ENCODE assay signal across 39 cellular contexts in genomic region chr3:190909908-190910307, GRCh38. TPM values are rescaled to one million over a fixed set of nuclear protein-coding genes. Genes with fewer than 3 reads are reported as not detected.
"Had no signal": no experiment of that assay in that cellular context is flagged by ENCODE, and none has a peak within 500 bp of the region (broad histone marks: within the 10 kb centered on the region; RNA-seq: fewer than 3 reads in every experiment).

No MANE protein-coding gene starts in this region.

- H3K27ac Mint-ChIP-seq: activated naive CD4-positive, alpha-beta T cell treated with anti-CD3 and anti-CD28 coated beads for 36 hours; activated naive CD4-positive, alpha-beta T cell treated with anti-CD3 and anti-CD28 coated beads, Interleukin-2, amount 10 ng/mL, durations not matched to agents 7 days and 5 days; activated naive CD4-positive, alpha-beta T cell treated with anti-CD3 and anti-CD28 coated beads, Interleukin-2, amount 50 U/mL, for 24 hours; activated naive CD4-positive, alpha-beta T cell treated with anti-CD3 and anti-CD28 coated beads, Interleukin-2, amount 50 U/mL, for 72 hours; activated naive CD8-positive, alpha-beta T cell; activated naive CD8-positive, alpha-beta T cell treated with anti-CD3 and anti-CD28 coated beads for 36 hours; activated naive CD8-positive, alpha-beta T cell treated with anti-CD3 and anti-CD28 coated beads, Interleukin-2, amount 10 ng/mL, durations not matched to agents 7 days and 5 days; activated naive CD8-positive, alpha-beta T cell treated with anti-CD3 and anti-CD28 coated beads, Interleukin-2, amount 50 U/mL, for 24 hours; activated T-cell treated with anti-CD3 and anti-CD28 coated beads, Interleukin-2, amount 50 U/mL, for 24 hours; activated T-cell treated with anti-CD3 and anti-CD28 coated beads, Interleukin-2, amount 50 U/mL, for 72 hours; activated T-helper 1 cell treated with anti-CD3 and anti-CD28 coated beads, Interleukin-12 subunit alpha, Interleukin-12 subunit beta, Interleukin-2, Interleukin-4 antibody, amounts not matched to agents 30 ng/mL and 10 ng/mL and 1 ng/mL, durations not matched to agents 14 hours and 24 hours and 36 hours; activated T-helper 17 cell treated with anti-CD3 and anti-CD28 coated beads, Interleukin-2, amount 50 U/mL, for 72 hours; activated T-helper 2 cell treated with anti-CD3 and anti-CD28 coated beads, Interferon-gamma antibody, Interleukin-2, Interleukin-4, amounts not matched to agents 10 μg/mL and 5 μg/mL and 100 μg/mL, durations not matched to agents 14 hours and 24 hours and 36 hours; brain had no signal

- DNase-seq: activated effector memory CD4-positive, alpha-beta T cell treated with anti-CD3 and anti-CD28 coated beads, Interleukin-2, amount 50 U/mL, for 16 hours; activated effector memory CD4-positive, alpha-beta T cell treated with Interleukin-2 at 50 U/mL for 16 hours; activated gamma-delta T cell; activated gamma-delta T cell treated with Interleukin-2 at 50 U/mL for 16 hours; activated naive CD4-positive, alpha-beta T cell; activated naive CD4-positive, alpha-beta T cell treated with anti-CD3 and anti-CD28 coated beads for 36 hours; activated naive CD4-positive, alpha-beta T cell treated with anti-CD3 and anti-CD28 coated beads, Interleukin-2, amount 10 ng/mL, durations not matched to agents 7 days and 5 days; activated naive CD4-positive, alpha-beta T cell treated with anti-CD3 and anti-CD28 coated beads, Interleukin-2, amount 50 U/mL, for 16 hours; activated naive CD4-positive, alpha-beta T cell treated with Interleukin-2 at 50 U/mL for 16 hours; activated naive CD8-positive, alpha-beta T cell treated with anti-CD3 and anti-CD28 coated beads for 36 hours; activated naive CD8-positive, alpha-beta T cell treated with anti-CD3 and anti-CD28 coated beads, Interleukin-2, amount 10 ng/mL, durations not matched to agents 7 days and 5 days; activated naive CD8-positive, alpha-beta T cell treated with anti-CD3 and anti-CD28 coated beads, Interleukin-2, amount 50 U/mL, for 24 hours; activated T-cell treated with anti-CD3 and anti-CD28 coated beads for 4 hours; activated T-cell treated with anti-CD3 and anti-CD28 coated beads, Interleukin-2, amount 50 U/mL, for 1 hour; activated T-cell treated with anti-CD3 and anti-CD28 coated beads, Interleukin-2, amount 50 U/mL, for 24 hours; activated T-cell treated with anti-CD3 and anti-CD28 coated beads, Interleukin-2, amount 50 U/mL, for 4 hours; activated T-cell treated with anti-CD3 and anti-CD28 coated beads, Interleukin-2, amount 50 U/mL, for 48 hours; activated T-cell treated with anti-CD3 and anti-CD28 coated beads, Interleukin-2, amount 50 U/mL, for 72 hours; adrenal gland; amniotic stem cell; amygdala; anterior cingulate cortex; aorta; body of pancreas; brain microvascular endothelial cell; caudate nucleus; central memory CD4-positive, alpha-beta T cell; cerebellar nuclear complex had no signal

- H3K27ac ChIP-seq: adrenal gland, ascending aorta, body of pancreas, brain microvascular endothelial cell, breast epithelium, cardiac muscle cell had no signal

- H3K4me3 ChIP-seq: adrenal gland, ascending aorta, body of pancreas, breast epithelium, cardiac muscle cell had no signal

- H3K9me3 Mint-ChIP-seq: activated naive CD8-positive, alpha-beta T cell treated with anti-CD3 and anti-CD28 coated beads, Interleukin-2, amount 10 ng/mL, durations not matched to agents 7 days and 5 days; activated naive CD8-positive, alpha-beta T cell treated with anti-CD3 and anti-CD28 coated beads, Interleukin-2, amount 50 U/mL, for 24 hours; activated T-helper 1 cell treated with anti-CD3 and anti-CD28 coated beads, Interleukin-12 subunit alpha, Interleukin-12 subunit beta, Interleukin-2, Interleukin-4 antibody, amounts not matched to agents 30 ng/mL and 10 ng/mL and 1 ng/mL, durations not matched to agents 14 hours and 24 hours and 36 hours; activated T-helper 2 cell treated with anti-CD3 and anti-CD28 coated beads, Interferon-gamma antibody, Interleukin-2, Interleukin-4, amounts not matched to agents 10 μg/mL and 5 μg/mL and 100 μg/mL, durations not matched to agents 14 hours and 24 hours and 36 hours had no signal

- H3K36me3 ChIP-seq: adrenal gland, ascending aorta, brain microvascular endothelial cell, breast epithelium, cardiac muscle cell had no signal

- H3K4me1 Mint-ChIP-seq: activated naive CD4-positive, alpha-beta T cell treated with anti-CD3 and anti-CD28 coated beads, Interleukin-2, amount 10 ng/mL, durations not matched to agents 7 days and 5 days; activated naive CD4-positive, alpha-beta T cell treated with anti-CD3 and anti-CD28 coated beads, Interleukin-2, amount 50 U/mL, for 24 hours; activated naive CD8-positive, alpha-beta T cell treated with anti-CD3 and anti-CD28 coated beads for 36 hours; activated naive CD8-positive, alpha-beta T cell treated with anti-CD3 and anti-CD28 coated beads, Interleukin-2, amount 10 ng/mL, durations not matched to agents 7 days and 5 days; activated naive CD8-positive, alpha-beta T cell treated with anti-CD3 and anti-CD28 coated beads, Interleukin-2, amount 50 U/mL, for 24 hours; activated T-helper 17 cell treated with anti-CD3 and anti-CD28 coated beads, Interleukin-2, amount 50 U/mL, for 72 hours; central memory CD8-positive, alpha-beta T cell had no signal

- H3K36me3 Mint-ChIP-seq: activated naive CD4-positive, alpha-beta T cell treated with anti-CD3 and anti-CD28 coated beads, Interleukin-2, amount 10 ng/mL, durations not matched to agents 7 days and 5 days; activated naive CD4-positive, alpha-beta T cell treated with anti-CD3 and anti-CD28 coated beads, Interleukin-2, amount 50 U/mL, for 24 hours; activated naive CD8-positive, alpha-beta T cell; activated naive CD8-positive, alpha-beta T cell treated with anti-CD3 and anti-CD28 coated beads for 36 hours; activated naive CD8-positive, alpha-beta T cell treated with anti-CD3 and anti-CD28 coated beads, Interleukin-2, amount 10 ng/mL, durations not matched to agents 7 days and 5 days; brain had no signal

- H3K4me3 Mint-ChIP-seq: activated naive CD4-positive, alpha-beta T cell treated with anti-CD3 and anti-CD28 coated beads for 36 hours; activated naive CD4-positive, alpha-beta T cell treated with anti-CD3 and anti-CD28 coated beads, Interleukin-2, amount 10 ng/mL, durations not matched to agents 7 days and 5 days; activated naive CD4-positive, alpha-beta T cell treated with anti-CD3 and anti-CD28 coated beads, Interleukin-2, amount 50 U/mL, for 24 hours; activated naive CD8-positive, alpha-beta T cell; activated naive CD8-positive, alpha-beta T cell treated with anti-CD3 and anti-CD28 coated beads for 36 hours; activated naive CD8-positive, alpha-beta T cell treated with anti-CD3 and anti-CD28 coated beads, Interleukin-2, amount 10 ng/mL, durations not matched to agents 7 days and 5 days; activated naive CD8-positive, alpha-beta T cell treated with anti-CD3 and anti-CD28 coated beads, Interleukin-2, amount 50 U/mL, for 24 hours; activated T-cell treated with anti-CD3 and anti-CD28 coated beads, Interleukin-2, amount 50 U/mL, for 24 hours; activated T-cell treated with anti-CD3 and anti-CD28 coated beads, Interleukin-2, amount 50 U/mL, for 4 hours; activated T-cell treated with anti-CD3 and anti-CD28 coated beads, Interleukin-2, amount 50 U/mL, for 72 hours; activated T-helper 1 cell treated with anti-CD3 and anti-CD28 coated beads, Interleukin-12 subunit alpha, Interleukin-12 subunit beta, Interleukin-2, Interleukin-4 antibody, amounts not matched to agents 30 ng/mL and 10 ng/mL and 1 ng/mL, durations not matched to agents 14 hours and 24 hours and 36 hours; activated T-helper 17 cell treated with anti-CD3 and anti-CD28 coated beads, Interleukin-2, amount 50 U/mL, for 72 hours; brain; central memory CD8-positive, alpha-beta T cell had no signal

- H3K9me3 ChIP-seq: adrenal gland, ascending aorta, body of pancreas, breast epithelium had no signal

- H3K27me3 Mint-ChIP-seq: activated naive CD4-positive, alpha-beta T cell treated with anti-CD3 and anti-CD28 coated beads, Interleukin-2, amount 10 ng/mL, durations not matched to agents 7 days and 5 days; activated naive CD4-positive, alpha-beta T cell treated with anti-CD3 and anti-CD28 coated beads, Interleukin-2, amount 50 U/mL, for 24 hours; activated naive CD8-positive, alpha-beta T cell; activated naive CD8-positive, alpha-beta T cell treated with anti-CD3 and anti-CD28 coated beads for 36 hours; activated naive CD8-positive, alpha-beta T cell treated with anti-CD3 and anti-CD28 coated beads, Interleukin-2, amount 10 ng/mL, durations not matched to agents 7 days and 5 days; activated naive CD8-positive, alpha-beta T cell treated with anti-CD3 and anti-CD28 coated beads, Interleukin-2, amount 50 U/mL, for 24 hours; activated T-cell treated with anti-CD3 and anti-CD28 coated beads, Interleukin-2, amount 50 U/mL, for 24 hours; activated T-helper 17 cell treated with anti-CD3 and anti-CD28 coated beads, Interleukin-2, amount 50 U/mL, for 72 hours; central memory CD8-positive, alpha-beta T cell had no signal

- H3K27me3 ChIP-seq: adrenal gland, ascending aorta, body of pancreas, brain microvascular endothelial cell, breast epithelium, cardiac muscle cell had no signal

- H3K4me1 ChIP-seq: adrenal gland, ascending aorta, body of pancreas, breast epithelium had no signal

RNA-seq across cellular contexts. Expression of gene GMNC, which starts 47.4 kb away (rescaled TPM):
- total RNA-seq: activated naive CD4-positive, alpha-beta T cell treated with anti-CD3 and anti-CD28 coated beads for 36 hours; activated naive CD4-positive, alpha-beta T cell treated with anti-CD3 and anti-CD28 coated beads, Interleukin-2, amount 50 U/mL, for 72 hours; activated naive CD8-positive, alpha-beta T cell treated with anti-CD3 and anti-CD28 coated beads for 36 hours; activated naive CD8-positive, alpha-beta T cell treated with anti-CD3 and anti-CD28 coated beads, Interleukin-2, amount 10 ng/mL, durations not matched to agents 7 days and 5 days; activated T-cell treated with anti-CD3 and anti-CD28 coated beads, Interleukin-2, amount 50 U/mL, for 4 hours; activated T-cell treated with anti-CD3 and anti-CD28 coated beads, Interleukin-2, amount 50 U/mL, for 72 hours; activated T-helper 1 cell treated with anti-CD3 and anti-CD28 coated beads, Interleukin-12 subunit alpha, Interleukin-12 subunit beta, Interleukin-2, Interleukin-4 antibody, amounts not matched to agents 30 ng/mL and 10 ng/mL and 1 ng/mL, durations not matched to agents 14 hours and 24 hours and 36 hours; activated T-helper 17 cell treated with anti-CD3 and anti-CD28 coated beads, Interleukin-2, amount 50 U/mL, for 72 hours; activated T-helper 2 cell treated with anti-CD3 and anti-CD28 coated beads, Interferon-gamma antibody, Interleukin-2, Interleukin-4, amounts not matched to agents 10 μg/mL and 5 μg/mL and 100 μg/mL, durations not matched to agents 14 hours and 24 hours and 36 hours; adrenal gland; aorta; ascending aorta; cardiac muscle cell had no signal
- polyA plus RNA-seq: aorta, cardiac muscle cell had no signal
